1 cellular context compared by ENCODE assay signal in genomic region chr6:44040786-44041185, GRCh38.
TF ChIP-seq lines count a peak whose summit lies in the region.

No MANE protein-coding gene starts in this region.

TF ChIP-seq in GM23338, 12 proteins besides CTCF, POLR2A, EP300 and RAD21 (continued from another document):
- TF ChIP-seq REST (IDR thresholded peaks at IDR 0.05; ENCODE audit: unreplicated experiment) (no peak), EZH2 (IDR thresholded peaks at IDR 0.05; ENCODE audit: low read depth, unreplicated experiment) (no peak), ETS1 (IDR thresholded peaks at IDR 0.05) (no peak), ZNF462 (CRISPR knock-in tag; IDR thresholded peaks at IDR 0.05) (no peak), POLR2AphosphoS5 (IDR thresholded peaks at IDR 0.05; ENCODE audit: low read depth) (no peak)
